ENCODE assay signal across 1 cellular context in the genomic region with DNA sequence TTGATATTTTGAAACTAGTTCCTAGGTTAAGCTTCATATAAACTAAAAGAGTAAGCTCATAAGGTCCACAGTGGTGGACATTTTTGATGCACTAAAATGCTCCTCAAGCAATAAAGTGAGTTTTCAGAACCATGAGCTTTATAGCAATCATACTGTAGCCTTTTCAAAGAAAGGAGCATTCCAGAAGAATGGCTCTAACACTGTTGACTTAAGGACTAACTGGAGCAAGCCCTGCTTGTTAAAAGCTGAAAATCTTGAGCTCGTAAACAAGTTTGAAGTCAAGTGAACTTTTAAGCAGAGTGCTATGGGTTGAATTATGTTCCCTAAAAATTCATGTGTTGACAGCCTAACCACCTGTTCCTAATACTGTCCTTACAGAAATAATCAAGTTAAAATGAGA.
TF ChIP-seq lines count a peak whose summit lies in the region.

No MANE protein-coding gene starts in this region.

TF ChIP-seq in GM23338, 12 proteins besides CTCF, POLR2A, EP300 and RAD21 (continued from another document):
- TF ChIP-seq, protein P1, sequence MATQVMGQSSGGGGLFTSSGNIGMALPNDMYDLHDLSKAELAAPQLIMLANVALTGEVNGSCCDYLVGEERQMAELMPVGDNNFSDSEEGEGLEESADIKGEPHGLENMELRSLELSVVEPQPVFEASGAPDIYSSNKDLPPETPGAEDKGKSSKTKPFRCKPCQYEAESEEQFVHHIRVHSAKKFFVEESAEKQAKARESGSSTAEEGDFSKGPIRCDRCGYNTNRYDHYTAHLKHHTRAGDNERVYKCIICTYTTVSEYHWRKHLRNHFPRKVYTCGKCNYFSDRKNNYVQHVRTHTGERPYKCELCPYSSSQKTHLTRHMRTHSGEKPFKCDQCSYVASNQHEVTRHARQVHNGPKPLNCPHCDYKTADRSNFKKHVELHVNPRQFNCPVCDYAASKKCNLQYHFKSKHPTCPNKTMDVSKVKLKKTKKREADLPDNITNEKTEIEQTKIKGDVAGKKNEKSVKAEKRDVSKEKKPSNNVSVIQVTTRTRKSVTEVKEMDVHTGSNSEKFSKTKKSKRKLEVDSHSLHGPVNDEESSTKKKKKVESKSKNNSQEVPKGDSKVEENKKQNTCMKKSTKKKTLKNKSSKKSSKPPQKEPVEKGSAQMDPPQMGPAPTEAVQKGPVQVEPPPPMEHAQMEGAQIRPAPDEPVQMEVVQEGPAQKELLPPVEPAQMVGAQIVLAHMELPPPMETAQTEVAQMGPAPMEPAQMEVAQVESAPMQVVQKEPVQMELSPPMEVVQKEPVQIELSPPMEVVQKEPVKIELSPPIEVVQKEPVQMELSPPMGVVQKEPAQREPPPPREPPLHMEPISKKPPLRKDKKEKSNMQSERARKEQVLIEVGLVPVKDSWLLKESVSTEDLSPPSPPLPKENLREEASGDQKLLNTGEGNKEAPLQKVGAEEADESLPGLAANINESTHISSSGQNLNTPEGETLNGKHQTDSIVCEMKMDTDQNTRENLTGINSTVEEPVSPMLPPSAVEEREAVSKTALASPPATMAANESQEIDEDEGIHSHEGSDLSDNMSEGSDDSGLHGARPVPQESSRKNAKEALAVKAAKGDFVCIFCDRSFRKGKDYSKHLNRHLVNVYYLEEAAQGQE (IDR thresholded peaks at IDR 0.05; ENCODE audit: unreplicated experiment) = no peak
- no peak for TF ChIP-seq NANOG (IDR thresholded peaks at IDR 0.05; ENCODE audit: borderline replicate concordance)
- TF ChIP-seq, protein P2, sequence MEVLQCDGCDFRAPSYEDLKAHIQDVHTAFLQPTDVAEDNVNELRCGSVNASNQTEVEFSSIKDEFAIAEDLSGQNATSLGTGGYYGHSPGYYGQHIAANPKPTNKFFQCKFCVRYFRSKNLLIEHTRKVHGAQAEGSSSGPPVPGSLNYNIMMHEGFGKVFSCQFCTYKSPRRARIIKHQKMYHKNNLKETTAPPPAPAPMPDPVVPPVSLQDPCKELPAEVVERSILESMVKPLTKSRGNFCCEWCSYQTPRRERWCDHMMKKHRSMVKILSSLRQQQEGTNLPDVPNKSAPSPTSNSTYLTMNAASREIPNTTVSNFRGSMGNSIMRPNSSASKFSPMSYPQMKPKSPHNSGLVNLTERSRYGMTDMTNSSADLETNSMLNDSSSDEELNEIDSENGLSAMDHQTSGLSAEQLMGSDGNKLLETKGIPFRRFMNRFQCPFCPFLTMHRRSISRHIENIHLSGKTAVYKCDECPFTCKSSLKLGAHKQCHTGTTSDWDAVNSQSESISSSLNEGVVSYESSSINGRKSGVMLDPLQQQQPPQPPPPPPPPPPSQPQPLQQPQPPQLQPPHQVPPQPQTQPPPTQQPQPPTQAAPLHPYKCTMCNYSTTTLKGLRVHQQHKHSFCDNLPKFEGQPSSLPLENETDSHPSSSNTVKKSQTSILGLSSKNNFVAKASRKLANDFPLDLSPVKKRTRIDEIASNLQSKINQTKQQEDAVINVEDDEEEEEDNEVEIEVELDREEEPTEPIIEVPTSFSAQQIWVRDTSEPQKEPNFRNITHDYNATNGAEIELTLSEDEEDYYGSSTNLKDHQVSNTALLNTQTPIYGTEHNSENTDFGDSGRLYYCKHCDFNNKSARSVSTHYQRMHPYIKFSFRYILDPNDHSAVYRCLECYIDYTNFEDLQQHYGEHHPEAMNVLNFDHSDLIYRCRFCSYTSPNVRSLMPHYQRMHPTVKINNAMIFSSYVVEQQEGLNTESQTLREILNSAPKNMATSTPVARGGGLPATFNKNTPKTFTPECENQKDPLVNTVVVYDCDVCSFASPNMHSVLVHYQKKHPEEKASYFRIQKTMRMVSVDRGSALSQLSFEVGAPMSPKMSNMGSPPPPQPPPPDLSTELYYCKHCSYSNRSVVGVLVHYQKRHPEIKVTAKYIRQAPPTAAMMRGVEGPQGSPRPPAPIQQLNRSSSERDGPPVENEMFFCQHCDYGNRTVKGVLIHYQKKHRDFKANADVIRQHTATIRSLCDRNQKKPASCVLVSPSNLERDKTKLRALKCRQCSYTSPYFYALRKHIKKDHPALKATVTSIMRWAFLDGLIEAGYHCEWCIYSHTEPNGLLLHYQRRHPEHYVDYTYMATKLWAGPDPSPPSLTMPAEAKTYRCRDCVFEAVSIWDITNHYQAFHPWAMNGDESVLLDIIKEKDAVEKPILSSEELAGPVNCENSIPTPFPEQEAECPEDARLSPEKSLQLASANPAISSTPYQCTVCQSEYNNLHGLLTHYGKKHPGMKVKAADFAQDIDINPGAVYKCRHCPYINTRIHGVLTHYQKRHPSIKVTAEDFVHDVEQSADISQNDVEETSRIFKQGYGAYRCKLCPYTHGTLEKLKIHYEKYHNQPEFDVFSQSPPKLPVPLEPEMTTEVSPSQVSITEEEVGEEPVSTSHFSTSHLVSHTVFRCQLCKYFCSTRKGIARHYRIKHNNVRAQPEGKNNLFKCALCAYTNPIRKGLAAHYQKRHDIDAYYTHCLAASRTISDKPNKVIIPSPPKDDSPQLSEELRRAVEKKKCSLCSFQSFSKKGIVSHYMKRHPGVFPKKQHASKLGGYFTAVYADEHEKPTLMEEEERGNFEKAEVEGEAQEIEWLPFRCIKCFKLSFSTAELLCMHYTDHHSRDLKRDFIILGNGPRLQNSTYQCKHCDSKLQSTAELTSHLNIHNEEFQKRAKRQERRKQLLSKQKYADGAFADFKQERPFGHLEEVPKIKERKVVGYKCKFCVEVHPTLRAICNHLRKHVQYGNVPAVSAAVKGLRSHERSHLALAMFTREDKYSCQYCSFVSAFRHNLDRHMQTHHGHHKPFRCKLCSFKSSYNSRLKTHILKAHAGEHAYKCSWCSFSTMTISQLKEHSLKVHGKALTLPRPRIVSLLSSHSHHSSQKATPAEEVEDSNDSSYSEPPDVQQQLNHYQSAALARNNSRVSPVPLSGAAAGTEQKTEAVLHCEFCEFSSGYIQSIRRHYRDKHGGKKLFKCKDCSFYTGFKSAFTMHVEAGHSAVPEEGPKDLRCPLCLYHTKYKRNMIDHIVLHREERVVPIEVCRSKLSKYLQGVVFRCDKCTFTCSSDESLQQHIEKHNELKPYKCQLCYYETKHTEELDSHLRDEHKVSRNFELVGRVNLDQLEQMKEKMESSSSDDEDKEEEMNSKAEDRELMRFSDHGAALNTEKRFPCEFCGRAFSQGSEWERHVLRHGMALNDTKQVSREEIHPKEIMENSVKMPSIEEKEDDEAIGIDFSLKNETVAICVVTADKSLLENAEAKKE (CRISPR knock-in tag; IDR thresholded peaks at IDR 0.05) = no peak
- no peak for TF ChIP-seq ZNF114 (CRISPR knock-in tag; IDR thresholded peaks at IDR 0.05)
- no peak for TF ChIP-seq STAT1 (IDR thresholded peaks at IDR 0.05; ENCODE audit: unreplicated experiment)
- TF ChIP-seq CREB1 (CRISPR knock-in tag; IDR thresholded peaks at IDR 0.05; ENCODE audit: low read depth) = no peak
- TF ChIP-seq EZH2 (IDR thresholded peaks at IDR 0.05; ENCODE audit: low read depth, unreplicated experiment) = no peak
- no peak for TF ChIP-seq EZH2phosphoT487 (IDR thresholded peaks at IDR 0.05; ENCODE audit: unreplicated experiment)
- no peak for TF ChIP-seq POLR2AphosphoS5 (IDR thresholded peaks at IDR 0.05; ENCODE audit: low read depth)
- no peak for TF ChIP-seq JUNB (IDR thresholded peaks at IDR 0.05; ENCODE audit: unreplicated experiment)
- TF ChIP-seq ZNF331 (CRISPR knock-in tag; IDR thresholded peaks at IDR 0.05; ENCODE audit: low read depth) = no peak
